ENCODE assay signal across 3 cellular contexts in the genomic region with DNA sequence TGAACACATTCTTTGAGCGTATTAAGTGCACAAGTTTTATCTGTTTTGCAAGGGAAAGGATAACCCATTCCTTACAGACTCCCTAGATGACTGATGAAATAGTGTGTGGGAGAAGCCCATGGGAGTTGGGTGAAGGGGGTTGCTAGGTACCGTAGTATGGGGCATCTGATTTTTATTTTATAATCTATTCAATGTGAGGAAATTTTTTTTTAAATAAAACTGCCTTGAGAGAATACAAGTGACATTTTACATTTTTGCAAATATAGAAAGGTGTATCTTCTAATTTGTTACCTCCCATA.
TF ChIP-seq lines count a peak whose summit lies in the region.

No MANE protein-coding gene starts in this region.

TF ChIP-seq in SK-N-SH, 30 proteins besides CTCF, POLR2A, EP300 and RAD21 (continued from another document):
- TF ChIP-seq, protein P1, sequence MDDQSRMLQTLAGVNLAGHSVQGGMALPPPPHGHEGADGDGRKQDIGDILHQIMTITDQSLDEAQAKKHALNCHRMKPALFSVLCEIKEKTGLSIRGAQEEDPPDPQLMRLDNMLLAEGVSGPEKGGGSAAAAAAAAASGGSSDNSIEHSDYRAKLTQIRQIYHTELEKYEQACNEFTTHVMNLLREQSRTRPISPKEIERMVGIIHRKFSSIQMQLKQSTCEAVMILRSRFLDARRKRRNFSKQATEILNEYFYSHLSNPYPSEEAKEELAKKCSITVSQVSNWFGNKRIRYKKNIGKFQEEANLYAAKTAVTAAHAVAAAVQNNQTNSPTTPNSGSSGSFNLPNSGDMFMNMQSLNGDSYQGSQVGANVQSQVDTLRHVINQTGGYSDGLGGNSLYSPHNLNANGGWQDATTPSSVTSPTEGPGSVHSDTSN (IDR thresholded peaks at IDR 0.05): no peak
- TF ChIP-seq NFIC (IDR thresholded peaks at IDR 0.05; ENCODE audit: borderline replicate concordance) (no peak), RXRA (IDR thresholded peaks at IDR 0.05; ENCODE audit: borderline replicate concordance, low read depth) (no peak), POLR2AphosphoS5 (IDR thresholded peaks at IDR 0.05; ENCODE audit: low read depth, low read length) (no peak)
- TF ChIP-seq, protein P2, sequence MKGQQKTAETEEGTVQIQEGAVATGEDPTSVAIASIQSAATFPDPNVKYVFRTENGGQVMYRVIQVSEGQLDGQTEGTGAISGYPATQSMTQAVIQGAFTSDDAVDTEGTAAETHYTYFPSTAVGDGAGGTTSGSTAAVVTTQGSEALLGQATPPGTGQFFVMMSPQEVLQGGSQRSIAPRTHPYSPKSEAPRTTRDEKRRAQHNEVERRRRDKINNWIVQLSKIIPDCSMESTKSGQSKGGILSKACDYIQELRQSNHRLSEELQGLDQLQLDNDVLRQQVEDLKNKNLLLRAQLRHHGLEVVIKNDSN (IDR thresholded peaks at IDR 0.05; ENCODE audit: borderline replicate concordance, low read depth): no peak

TF ChIP-seq in SK-N-SH treated with all-trans-retinoic acid at 6 μM for 48 hours, 23 proteins besides CTCF, POLR2A, EP300 and RAD21 (continued from another document):
- TF ChIP-seq POU6F1 (CRISPR knock-in tag; IDR thresholded peaks at IDR 0.05; ENCODE audit: borderline replicate concordance, low read depth) (no peak), TOX (CRISPR knock-in tag; IDR thresholded peaks at IDR 0.05; ENCODE audit: borderline replicate concordance) (no peak), GLIS3 (CRISPR knock-in tag; IDR thresholded peaks at IDR 0.05) (no peak), ISL1 (CRISPR knock-in tag; IDR thresholded peaks at IDR 0.05) (no peak)

TF ChIP-seq in WTC11, 78 proteins besides CTCF, POLR2A, EP300 and RAD21 (continued from another document):
- TF ChIP-seq, protein P3, sequence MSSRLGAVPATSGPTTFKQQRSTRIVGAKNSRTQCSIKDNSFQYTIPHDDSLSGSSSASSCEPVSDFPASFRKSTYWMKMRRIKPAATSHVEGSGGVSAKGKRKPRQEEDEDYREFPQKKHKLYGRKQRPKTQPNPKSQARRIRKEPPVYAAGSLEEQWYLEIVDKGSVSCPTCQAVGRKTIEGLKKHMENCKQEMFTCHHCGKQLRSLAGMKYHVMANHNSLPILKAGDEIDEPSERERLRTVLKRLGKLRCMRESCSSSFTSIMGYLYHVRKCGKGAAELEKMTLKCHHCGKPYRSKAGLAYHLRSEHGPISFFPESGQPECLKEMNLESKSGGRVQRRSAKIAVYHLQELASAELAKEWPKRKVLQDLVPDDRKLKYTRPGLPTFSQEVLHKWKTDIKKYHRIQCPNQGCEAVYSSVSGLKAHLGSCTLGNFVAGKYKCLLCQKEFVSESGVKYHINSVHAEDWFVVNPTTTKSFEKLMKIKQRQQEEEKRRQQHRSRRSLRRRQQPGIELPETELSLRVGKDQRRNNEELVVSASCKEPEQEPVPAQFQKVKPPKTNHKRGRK (CRISPR knock-in tag; IDR thresholded peaks at IDR 0.05; ENCODE audit: borderline replicate concordance): no peak
- TF ChIP-seq, protein P4, sequence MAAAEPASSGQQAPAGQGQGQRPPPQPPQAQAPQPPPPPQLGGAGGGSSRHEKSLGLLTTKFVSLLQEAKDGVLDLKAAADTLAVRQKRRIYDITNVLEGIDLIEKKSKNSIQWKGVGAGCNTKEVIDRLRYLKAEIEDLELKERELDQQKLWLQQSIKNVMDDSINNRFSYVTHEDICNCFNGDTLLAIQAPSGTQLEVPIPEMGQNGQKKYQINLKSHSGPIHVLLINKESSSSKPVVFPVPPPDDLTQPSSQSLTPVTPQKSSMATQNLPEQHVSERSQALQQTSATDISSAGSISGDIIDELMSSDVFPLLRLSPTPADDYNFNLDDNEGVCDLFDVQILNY (CRISPR knock-in tag; IDR thresholded peaks at IDR 0.05): no peak
- TF ChIP-seq ZNF416 (CRISPR knock-in tag; IDR thresholded peaks at IDR 0.05) (no peak), ZNF121 (CRISPR knock-in tag; IDR thresholded peaks at IDR 0.05) (no peak)
